19 cellular contexts compared by ENCODE assay signal in genomic region chr11:2139691-2140337, GRCh38. TPM values are rescaled to one million over a fixed set of nuclear protein-coding genes. Genes with fewer than 3 reads are reported as not detected.
DNase-seq lines count a peak whose midpoint lies in the region; ATAC-seq and TF ChIP-seq lines count a peak whose summit lies in the region.
"Had no signal": no experiment of that assay in that cellular context is flagged by ENCODE, and none has a peak within 500 bp of the region (broad histone marks: within the 10 kb centered on the region; RNA-seq: fewer than 3 reads in every experiment).

No MANE protein-coding gene starts in this region.

- H2BK5ac ChIP-seq in neuronal stem cell (ENCODE audit: low read length) = peak overlapping the region; percentile 66

- H3K9ac ChIP-seq in HUES48 (ENCODE audit: low read depth, low read length) (no peak overlapping the region), neuronal stem cell (ENCODE audit: low read depth, low read length, poor library complexity) (no peak overlapping the region)
- H3K9ac ChIP-seq: KMS-11 had no signal

- H2BK120ac ChIP-seq in neuronal stem cell (ENCODE audit: low read depth, low read length) = no peak overlapping the region

- no peak overlapping the region for H3K4ac ChIP-seq in neuronal stem cell (ENCODE audit: low read length)

- no peaks in the 10 kb centered on the region for H3K9me3 ChIP-seq in HUES48 (ENCODE audit: control insufficient read depth, insufficient read depth, low read length)
- H3K9me3 ChIP-seq in neuronal stem cell (replicated peaks in 1 of 2; ENCODE audit: control insufficient read depth in 2 of 2, insufficient read depth in 1 of 2, low read depth in 1 of 2, low read length in 2 of 2) = peaks cover 0 to 2% of the 10 kb centered on the region in 2 donors
- H3K9me3 ChIP-seq: ascending aorta, uterus had no signal

- peak overlapping the region; percentile 80 for H3K23ac ChIP-seq in neuronal stem cell (ENCODE audit: low read depth, low read length, poor library complexity)

- H4K8ac ChIP-seq in neuronal stem cell (ENCODE audit: low read depth, low read length) = no peak overlapping the region

- H2BK15ac ChIP-seq in neuronal stem cell (ENCODE audit: low read length) = peak overlapping the region; percentile 67

- H2BK12ac ChIP-seq in neuronal stem cell (ENCODE audit: low read length) = no peak overlapping the region

- H3K36me3 ChIP-seq in HUES48 (ENCODE audit: control insufficient read depth, insufficient read depth, low read length) (no peaks in the 10 kb centered on the region), neuronal stem cell (replicated peaks in 1 of 2; ENCODE audit: control insufficient read depth in 2 of 2, insufficient read depth in 2 of 2, low read length in 2 of 2) (no peaks in the 10 kb centered on the region)
- H3K36me3 ChIP-seq: ascending aorta, uterus had no signal

- H3K18ac ChIP-seq in neuronal stem cell (ENCODE audit: low read length) = peak overlapping the region; percentile 83

- H3K27me3 ChIP-seq in HUES48 (ENCODE audit: control insufficient read depth, insufficient read depth, low read length) = peaks cover 98% of the 10 kb centered on the region
- H3K27me3 ChIP-seq in neuronal stem cell (ENCODE audit: control insufficient read depth in 3 of 3, insufficient read depth in 3 of 3, low read depth in 1 of 3, low read length in 3 of 3) = peaks cover 44 to 95% (median 87%) of the 10 kb centered on the region in 3 experiments

- no peak overlapping the region for H3K14ac ChIP-seq in neuronal stem cell (ENCODE audit: low read length)

- no peak overlapping the region for H2AFZ ChIP-seq in neuronal stem cell (ENCODE audit: low read length)

- H3K4me3 ChIP-seq in HUES48 (ENCODE audit: low read depth, low read length) (peak overlapping the region; percentile 35; the same call in 1 of the 2 replicates), fibroblast of villous mesenchyme (ENCODE audit: low read depth, low read length) (peak overlapping the region; percentile 39), neuronal stem cell (ENCODE audit: low read length in 2 of 2) (no peak overlapping the region)

- no CpG with 5 or more reads among the region's 54 CpGs for WGBS in neuronal stem cell (ENCODE audit: extremely low coverage in 2 of 2, insufficient read length in 2 of 2, insufficient replicate concordance in 1 of 2), 2 donors

- no peak for TF ChIP-seq CTCF in fibroblast of villous mesenchyme (IDR thresholded peaks at IDR 0.05; ENCODE audit: insufficient read depth, low read depth, low read length)

- no peaks in the 10 kb centered on the region for H3K4me1 ChIP-seq in HUES48 (ENCODE audit: control insufficient read depth, insufficient read depth, low read length)
- H3K4me1 ChIP-seq in neuronal stem cell (ENCODE audit: control insufficient read depth in 2 of 2, insufficient read depth in 1 of 2, low read depth in 1 of 2, low read length in 2 of 2) = peaks cover 4 to 5% of the 10 kb centered on the region in 2 donors

- H3K79me1 ChIP-seq in neuronal stem cell (ENCODE audit: low read depth, low read length) = peaks cover 2% of the 10 kb centered on the region

- no peak for ATAC-seq in HG03521 (IDR thresholded peaks at IDR 0.05; ENCODE audit: unreplicated experiment)

- no peak overlapping the region for H4K91ac ChIP-seq in neuronal stem cell (ENCODE audit: low read depth, low read length, poor library complexity)

- peak; percentile 16 for DNase-seq in COR-L47 (lab: John Stamatoyannopoulos, UW)
- DNase-seq in fibroblast of villous mesenchyme (ENCODE audit: low read depth) = no peak
- DNase-seq in neuronal stem cell (ENCODE audit: low spot score) = no peak
- no peak for DNase-seq in NCI-H226
- DNase-seq in NCI-H1436 (lab: John Stamatoyannopoulos, UW) = no peak
- DNase-seq: activated T-cell treated with anti-CD3 and anti-CD28 coated beads, Interleukin-2, amount 50 U/mL, for 48 hours; dorsolateral prefrontal cortex; NCI-H187; RPMI8226; stimulated activated naive CD4-positive, alpha-beta T cell; uterus had no signal

- H2AK5ac ChIP-seq in neuronal stem cell (ENCODE audit: low read depth, low read length) = peak overlapping the region; percentile 63

- H3K27ac ChIP-seq in HUES48 (ENCODE audit: low read depth, low read length) (no peak overlapping the region), neuronal stem cell (replicated peaks; ENCODE audit: low read length) (no peak overlapping the region)
- H3K27ac ChIP-seq: ascending aorta, C4-2B, dorsolateral prefrontal cortex, KMS-11 had no signal

- H3K4me2 ChIP-seq in neuronal stem cell (ENCODE audit: insufficient read depth, low read length, poor library complexity, severe bottlenecking) = peak overlapping the region; percentile 49
- H3K4me2 ChIP-seq: KMS-11 had no signal

RNA-seq across cellular contexts. Expression of gene IGF2, which starts 0.6 kb away (rescaled TPM):
- total RNA-seq in fibroblast of villous mesenchyme = 26.8 and 44.8 TPM in 2 replicates
- 11.8 TPM for polyA plus RNA-seq in neuronal stem cell (2013, experiment 1 of 2)
- 11.0 TPM for polyA plus RNA-seq in neuronal stem cell (2013, experiment 2 of 2)
- total RNA-seq: mononuclear cell; T-helper 2 cell treated with Interferon-gamma antibody and Interleukin-4, amounts not matched to agents 100 ng/mL and 5 ng/mL, for 36 hours had no signal

RNA-seq across cellular contexts. Expression of gene INS, which starts 21.2 kb away (rescaled TPM):
- total RNA-seq in fibroblast of villous mesenchyme = not detected in 2 replicates
- polyA plus RNA-seq in neuronal stem cell (2013, experiment 1 of 2) = not detected
- polyA plus RNA-seq in neuronal stem cell (2013, experiment 2 of 2) = not detected
- total RNA-seq: ascending aorta; dorsolateral prefrontal cortex; mononuclear cell; pulmonary artery endothelial cell; T-helper 2 cell treated with Interferon-gamma antibody and Interleukin-4, amounts not matched to agents 100 ng/mL and 5 ng/mL, for 36 hours; uterus had no signal

RNA-seq across cellular contexts. Expression of gene TH, which starts 31.8 kb away (rescaled TPM):
- not detected in 2 replicates for total RNA-seq in fibroblast of villous mesenchyme
- polyA plus RNA-seq in neuronal stem cell (2013, experiment 1 of 2) = 1.0 TPM
- 0.82 TPM for polyA plus RNA-seq in neuronal stem cell (2013, experiment 2 of 2)
- total RNA-seq: ascending aorta; mononuclear cell; pulmonary artery endothelial cell; T-helper 2 cell treated with Interferon-gamma antibody and Interleukin-4, amounts not matched to agents 100 ng/mL and 5 ng/mL, for 36 hours had no signal

Comparison
In these comparisons a context has a peak if more than half of its experiments do, and no peak if none do; other contexts are left out.
1. H3K4me3 ChIP-seq: peak in HUES48 (single experiment) and fibroblast of villous mesenchyme (single experiment); none in neuronal stem cell (0 of 2).